Comparison of ENCODE assay signal across 1 cellular context in the genomic region with DNA sequence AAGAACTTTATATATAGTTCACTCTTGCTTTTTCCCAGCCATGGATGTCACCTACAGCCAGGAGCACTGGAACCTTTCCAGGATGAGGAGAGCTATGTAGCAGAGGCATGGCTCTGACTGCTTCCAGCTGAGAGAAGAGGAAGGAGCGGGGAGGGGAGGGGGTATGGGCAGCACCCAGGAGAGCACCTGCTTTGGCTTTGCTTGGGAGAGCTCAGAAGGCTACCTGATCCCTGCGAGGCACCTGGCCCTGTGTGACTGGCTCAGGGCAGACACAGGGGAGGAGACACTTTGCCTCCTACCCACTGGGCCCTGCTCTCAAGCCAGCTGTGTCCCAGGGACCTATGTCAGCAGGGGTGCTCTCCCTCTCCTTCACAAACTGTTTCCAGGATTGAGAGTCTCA.
TF ChIP-seq lines count a peak whose summit lies in the region.

No MANE protein-coding gene starts in this region.

TF ChIP-seq in HepG2, 621 proteins besides CTCF, POLR2A, EP300 and RAD21 (continued from another document):
- TF ChIP-seq, protein P1, sequence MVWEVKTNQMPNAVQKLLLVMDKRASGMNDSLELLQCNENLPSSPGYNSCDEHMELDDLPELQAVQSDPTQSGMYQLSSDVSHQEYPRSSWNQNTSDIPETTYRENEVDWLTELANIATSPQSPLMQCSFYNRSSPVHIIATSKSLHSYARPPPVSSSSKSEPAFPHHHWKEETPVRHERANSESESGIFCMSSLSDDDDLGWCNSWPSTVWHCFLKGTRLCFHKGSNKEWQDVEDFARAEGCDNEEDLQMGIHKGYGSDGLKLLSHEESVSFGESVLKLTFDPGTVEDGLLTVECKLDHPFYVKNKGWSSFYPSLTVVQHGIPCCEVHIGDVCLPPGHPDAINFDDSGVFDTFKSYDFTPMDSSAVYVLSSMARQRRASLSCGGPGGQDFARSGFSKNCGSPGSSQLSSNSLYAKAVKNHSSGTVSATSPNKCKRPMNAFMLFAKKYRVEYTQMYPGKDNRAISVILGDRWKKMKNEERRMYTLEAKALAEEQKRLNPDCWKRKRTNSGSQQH (CRISPR knock-in tag; IDR thresholded peaks at IDR 0.05; ENCODE audit: low read depth), result no peak
- no peak for TF ChIP-seq MXI1 (IDR thresholded peaks at IDR 0.05; ENCODE audit: borderline replicate concordance, low read depth, low read length)
- no peak for TF ChIP-seq ZNF383 (CRISPR knock-in tag; IDR thresholded peaks at IDR 0.05; ENCODE audit: borderline replicate concordance)
